In genomic region chr14:56117765-56118610, GRCh38 we compare ENCODE assay signal across 8 cellular contexts. TPM values are rescaled to one million over a fixed set of nuclear protein-coding genes. Genes with fewer than 3 reads are reported as not detected.
DNase-seq lines count a peak whose midpoint lies in the region; ATAC-seq, FAIRE-seq and TF ChIP-seq lines count a peak whose summit lies in the region.

Gene PELI2, plus strand, starts transcription at chr14:56118411. Its CDS starts 250 bp downstream, at chr14:56118661.

- intact Hi-C loops in kidney (cut with DNase I): no loop called here

- H3K4me1 ChIP-seq in kidney (ENCODE audit: control insufficient read depth in 1 of 2, insufficient read depth in 1 of 2, low read depth in 1 of 2, low read length in 2 of 2): peaks cover 3 to 11% of the 10 kb centered on the region in 2 donors

- peaks cover 4% of the 10 kb centered on the region for H3K36me3 Mint-ChIP-seq in central memory CD8-positive, alpha-beta T cell (ENCODE audit: insufficient read depth)

- no peak for FAIRE-seq in kidney (lab: Jason Lieb, UNC)

- no peaks in the 10 kb centered on the region for H3K9me3 ChIP-seq in kidney (ENCODE audit: control insufficient read depth in 1 of 2, low read length in 2 of 2)

- H3K4me1 Mint-ChIP-seq in central memory CD8-positive, alpha-beta T cell: peaks cover 22% of the 10 kb centered on the region

- H3K27ac Mint-ChIP-seq in central memory CD8-positive, alpha-beta T cell (ENCODE audit: low read depth): peak within 1 kb of the TSS; percentile 94

- ATAC-seq in GM18519 (IDR thresholded peaks at IDR 0.05; ENCODE audit: low FRiP score, unreplicated experiment) (peak; percentile 64), HG03064 (IDR thresholded peaks at IDR 0.05; ENCODE audit: low read depth, unreplicated experiment) (peak; percentile 60)
- peak; percentile 78 for ATAC-seq in central memory CD8-positive, alpha-beta T cell (replicated peaks; ENCODE audit: extremely low read depth, poor library complexity, severe bottlenecking)

- peaks cover 45% of the 10 kb centered on the region for H3K27me3 Mint-ChIP-seq in central memory CD8-positive, alpha-beta T cell

- peak within 1 kb of the TSS; percentile 81 to 91 for H3K27ac ChIP-seq in kidney (ENCODE audit: low read depth in 2 of 2, low read length in 2 of 2)

- peak within 1 kb of the TSS; percentile 88 to 91 for H3K4me3 ChIP-seq in kidney (ENCODE audit: low read length in 2 of 2)

- peak within 1 kb of the TSS; percentile 63 to 76 for H3K9ac ChIP-seq in kidney (ENCODE audit: low read length in 2 of 2)

- peak; percentile 22 for TF ChIP-seq CTCF in kidney (IDR thresholded peaks at IDR 0.05; ENCODE audit: borderline replicate concordance, extremely low read depth, insufficient read depth)

- H3K36me3 ChIP-seq in kidney (ENCODE audit: control insufficient read depth in 1 of 2, insufficient read depth in 2 of 2, low read length in 2 of 2): no peaks in the 10 kb centered on the region

- peak; percentile 85 for DNase-seq in NCI-H2227 (lab: John Stamatoyannopoulos, UW; ENCODE audit: unreplicated experiment)
- DNase-seq in activated CD4-positive, CD25-positive, alpha-beta regulatory T cell treated with anti-CD3 and anti-CD28 coated beads, Interleukin-2, amount 50 U/mL, for 72 hours: peak; percentile 65
- peak; percentile 68 to 72 for DNase-seq in central memory CD8-positive, alpha-beta T cell (ENCODE audit: low spot score in 2 of 2)
- peak; percentile 96 for DNase-seq in kidney
- DNase-seq in stimulated activated CD4-positive, alpha-beta T cell treated with anti-CD3 and anti-CD28 coated beads, Interleukin-12 subunit alpha, Interleukin-12 subunit beta, amount 100 ng/mL, for 48 hours (ENCODE audit: low read depth in 2 of 3, low spot score in 1 of 3): peak; percentile 43 to 62 (median 48)
- no peak for DNase-seq in foreskin melanocyte

- no peaks in the 10 kb centered on the region for H3K9me3 Mint-ChIP-seq in central memory CD8-positive, alpha-beta T cell

- peak within 1 kb of the TSS; percentile 92 for H3K4me3 Mint-ChIP-seq in central memory CD8-positive, alpha-beta T cell

RNA-seq across cellular contexts. Expression of gene PELI2, which starts in this region (rescaled TPM):
- total RNA-seq in kidney: 27.6 TPM
- polyA plus RNA-seq in kidney (ENCODE audit: insufficient read depth, low read depth, low replicate concordance): 5.2 TPM
